Comparison of ENCODE assay signal across 32 cellular contexts in genomic region chr14:94562019-94562418, GRCh38. TPM values are rescaled to one million over a fixed set of nuclear protein-coding genes. Genes with fewer than 3 reads are reported as not detected.
"Had no signal": no experiment of that assay in that cellular context is flagged by ENCODE, and none has a peak within 500 bp of the region (broad histone marks: within the 10 kb centered on the region; RNA-seq: fewer than 3 reads in every experiment).

No MANE protein-coding gene starts in this region.

- H3K9ac ChIP-seq: parathyroid adenoma had no signal

- H3K27me3 Mint-ChIP-seq: type B pancreatic cell had no signal

- H2AFZ ChIP-seq: parathyroid adenoma had no signal

- H3K27ac Mint-ChIP-seq: activated naive CD4-positive, alpha-beta T cell treated with anti-CD3 and anti-CD28 coated beads for 36 hours; activated naive CD8-positive, alpha-beta T cell treated with anti-CD3 and anti-CD28 coated beads for 36 hours; activated T-helper 1 cell treated with anti-CD3 and anti-CD28 coated beads, Interleukin-12 subunit alpha, Interleukin-12 subunit beta, Interleukin-2, Interleukin-4 antibody, amounts not matched to agents 30 ng/mL and 10 ng/mL and 1 ng/mL, durations not matched to agents 14 hours and 24 hours and 36 hours; mesothelial cell of epicardium; naive thymus-derived CD4-positive, alpha-beta T cell; type B pancreatic cell had no signal

- H3K27me3 ChIP-seq: adrenal gland, foreskin keratinocyte, right atrium auricular region, vagina had no signal

- H3K36me3 Mint-ChIP-seq: activated naive CD8-positive, alpha-beta T cell treated with anti-CD3 and anti-CD28 coated beads for 36 hours; mesothelial cell of epicardium; naive thymus-derived CD4-positive, alpha-beta T cell; type B pancreatic cell had no signal

- H3K36me3 ChIP-seq: adrenal gland, esophagus muscularis mucosa, heart right ventricle, left ventricle myocardium inferior, right atrium auricular region, spleen, thoracic aorta, vagina, WERI-Rb-1 had no signal

- H3K4me1 Mint-ChIP-seq: activated naive CD8-positive, alpha-beta T cell treated with anti-CD3 and anti-CD28 coated beads for 36 hours; central memory CD8-positive, alpha-beta T cell; mesothelial cell of epicardium; naive thymus-derived CD4-positive, alpha-beta T cell had no signal

- H3K9me3 ChIP-seq: adrenal gland, left ventricle myocardium inferior, psoas muscle, thoracic aorta, vagina had no signal

- H3K4me3 ChIP-seq: adrenal gland, esophagus muscularis mucosa, heart right ventricle, left ventricle myocardium inferior, psoas muscle, right atrium auricular region, spleen, thoracic aorta, vagina had no signal

- H3K27ac ChIP-seq: adrenal gland, esophagus muscularis mucosa, foreskin keratinocyte, heart right ventricle, left ventricle myocardium inferior, parathyroid adenoma, psoas muscle, right atrium auricular region, spleen, thoracic aorta, vagina, WERI-Rb-1 had no signal

- ATAC-seq: activated CD4-positive, CD25-positive, alpha-beta regulatory T cell treated with anti-CD3 and anti-CD28 coated beads, Interleukin-2, amount 50 U/mL, for 24 hours; foreskin keratinocyte; heart right ventricle; naive thymus-derived CD4-positive, alpha-beta T cell; psoas muscle; stimulated activated naive CD8-positive, alpha-beta T cell treated with anti-CD3 and anti-CD28 coated beads, Interleukin-15, Interleukin-2, amounts not matched to agents 100 U/mL and 50 U/mL, for 24 hours had no signal

- H3K79me2 ChIP-seq: parathyroid adenoma had no signal

- H3K4me1 ChIP-seq: adrenal gland, esophagus muscularis mucosa, foreskin keratinocyte, heart right ventricle, left ventricle myocardium inferior, parathyroid adenoma, psoas muscle, right atrium auricular region, spleen, vagina had no signal

- H3K9me3 Mint-ChIP-seq: activated T-helper 1 cell treated with anti-CD3 and anti-CD28 coated beads, Interleukin-12 subunit alpha, Interleukin-12 subunit beta, Interleukin-2, Interleukin-4 antibody, amounts not matched to agents 30 ng/mL and 10 ng/mL and 1 ng/mL, durations not matched to agents 14 hours and 24 hours and 36 hours; central memory CD8-positive, alpha-beta T cell; type B pancreatic cell had no signal

- H3K4me3 Mint-ChIP-seq: activated naive CD4-positive, alpha-beta T cell treated with anti-CD3 and anti-CD28 coated beads for 36 hours; activated naive CD8-positive, alpha-beta T cell treated with anti-CD3 and anti-CD28 coated beads for 36 hours; activated T-helper 1 cell treated with anti-CD3 and anti-CD28 coated beads, Interleukin-12 subunit alpha, Interleukin-12 subunit beta, Interleukin-2, Interleukin-4 antibody, amounts not matched to agents 30 ng/mL and 10 ng/mL and 1 ng/mL, durations not matched to agents 14 hours and 24 hours and 36 hours; central memory CD8-positive, alpha-beta T cell; mesothelial cell of epicardium; naive thymus-derived CD4-positive, alpha-beta T cell; type B pancreatic cell had no signal

- DNase-seq: activated CD4-positive, alpha-beta T cell treated with anti-CD3 and anti-CD28 coated beads for 48 hours; activated CD4-positive, alpha-beta T cell treated with anti-CD3 and anti-CD28 coated beads, Interleukin-2, amount 50 U/mL, for 48 hours; activated CD8-positive, alpha-beta memory T cell treated with anti-CD3 and anti-CD28 coated beads for 24 hours; activated effector memory CD4-positive, alpha-beta T cell treated with anti-CD3 and anti-CD28 coated beads, Interleukin-2, amount 50 U/mL, for 16 hours; activated naive CD4-positive, alpha-beta T cell treated with anti-CD3 and anti-CD28 coated beads for 36 hours; activated naive CD8-positive, alpha-beta T cell treated with anti-CD3 and anti-CD28 coated beads for 36 hours; adrenal gland; dermis blood vessel endothelial cell; effector CD4-positive, alpha-beta T cell; foreskin keratinocyte; heart right ventricle; left ventricle myocardium inferior; mammary epithelial cell; naive thymus-derived CD4-positive, alpha-beta T cell; psoas muscle; spleen; stimulated activated naive CD8-positive, alpha-beta T cell treated with anti-CD3 and anti-CD28 coated beads, Interleukin-15, Interleukin-2, amounts not matched to agents 100 U/mL and 50 U/mL, for 24 hours; WERI-Rb-1 had no signal

RNA-seq across cellular contexts. Expression of gene SERPINA4, which starts 0.8 kb away (rescaled TPM):
- total RNA-seq: activated naive CD4-positive, alpha-beta T cell treated with anti-CD3 and anti-CD28 coated beads for 36 hours; activated naive CD8-positive, alpha-beta T cell treated with anti-CD3 and anti-CD28 coated beads for 36 hours; activated T-helper 1 cell treated with anti-CD3 and anti-CD28 coated beads, Interleukin-12 subunit alpha, Interleukin-12 subunit beta, Interleukin-2, Interleukin-4 antibody, amounts not matched to agents 30 ng/mL and 10 ng/mL and 1 ng/mL, durations not matched to agents 14 hours and 24 hours and 36 hours; astrocyte; dermis blood vessel endothelial cell; esophagus muscularis mucosa; foreskin keratinocyte; glomerular endothelial cell; heart right ventricle; left ventricle myocardium inferior; mammary epithelial cell; mesothelial cell of epicardium; naive thymus-derived CD4-positive, alpha-beta T cell; psoas muscle; right atrium auricular region; spleen; T-helper 1 cell treated with Interleukin-12 subunit alpha and Interleukin-12 subunit beta and Interleukin-4 antibody, amounts not matched to agents 30 ng/mL and 1 ng/mL, for 36 hours; thoracic aorta; vagina had no signal
- polyA plus RNA-seq: adrenal gland; foreskin keratinocyte; heart right ventricle; mammary epithelial cell; naive thymus-derived CD4-positive, alpha-beta T cell; neural cell; psoas muscle; spleen had no signal

RNA-seq across cellular contexts. Expression of gene SERPINA5, which starts 19.2 kb away (rescaled TPM):
- total RNA-seq: activated naive CD4-positive, alpha-beta T cell treated with anti-CD3 and anti-CD28 coated beads for 36 hours; activated naive CD8-positive, alpha-beta T cell treated with anti-CD3 and anti-CD28 coated beads for 36 hours; activated T-helper 1 cell treated with anti-CD3 and anti-CD28 coated beads, Interleukin-12 subunit alpha, Interleukin-12 subunit beta, Interleukin-2, Interleukin-4 antibody, amounts not matched to agents 30 ng/mL and 10 ng/mL and 1 ng/mL, durations not matched to agents 14 hours and 24 hours and 36 hours; foreskin keratinocyte; naive thymus-derived CD4-positive, alpha-beta T cell; T-helper 1 cell treated with Interleukin-12 subunit alpha and Interleukin-12 subunit beta and Interleukin-4 antibody, amounts not matched to agents 30 ng/mL and 1 ng/mL, for 36 hours had no signal
- polyA plus RNA-seq: foreskin keratinocyte; naive thymus-derived CD4-positive, alpha-beta T cell; neural cell had no signal

RNA-seq across cellular contexts. Expression of gene SERPINA3, which starts 50.2 kb away (rescaled TPM):
- total RNA-seq: activated naive CD4-positive, alpha-beta T cell treated with anti-CD3 and anti-CD28 coated beads for 36 hours; activated naive CD8-positive, alpha-beta T cell treated with anti-CD3 and anti-CD28 coated beads for 36 hours; activated T-helper 1 cell treated with anti-CD3 and anti-CD28 coated beads, Interleukin-12 subunit alpha, Interleukin-12 subunit beta, Interleukin-2, Interleukin-4 antibody, amounts not matched to agents 30 ng/mL and 10 ng/mL and 1 ng/mL, durations not matched to agents 14 hours and 24 hours and 36 hours; foreskin keratinocyte; naive thymus-derived CD4-positive, alpha-beta T cell; T-helper 1 cell treated with Interleukin-12 subunit alpha and Interleukin-12 subunit beta and Interleukin-4 antibody, amounts not matched to agents 30 ng/mL and 1 ng/mL, for 36 hours had no signal
- polyA plus RNA-seq: naive thymus-derived CD4-positive, alpha-beta T cell; neural cell had no signal

RNA-seq across cellular contexts. Expression of gene SERPINA12, which starts 52.8 kb away (rescaled TPM):
- total RNA-seq: activated naive CD4-positive, alpha-beta T cell treated with anti-CD3 and anti-CD28 coated beads for 36 hours; activated naive CD8-positive, alpha-beta T cell treated with anti-CD3 and anti-CD28 coated beads for 36 hours; activated T-helper 1 cell treated with anti-CD3 and anti-CD28 coated beads, Interleukin-12 subunit alpha, Interleukin-12 subunit beta, Interleukin-2, Interleukin-4 antibody, amounts not matched to agents 30 ng/mL and 10 ng/mL and 1 ng/mL, durations not matched to agents 14 hours and 24 hours and 36 hours; adrenal gland; astrocyte; dermis blood vessel endothelial cell; esophagus muscularis mucosa; foreskin keratinocyte; glomerular endothelial cell; heart right ventricle; left ventricle myocardium inferior; mammary epithelial cell; mesothelial cell of epicardium; naive thymus-derived CD4-positive, alpha-beta T cell; psoas muscle; right atrium auricular region; spleen; T-helper 1 cell treated with Interleukin-12 subunit alpha and Interleukin-12 subunit beta and Interleukin-4 antibody, amounts not matched to agents 30 ng/mL and 1 ng/mL, for 36 hours; thoracic aorta had no signal
- polyA plus RNA-seq: adrenal gland; foreskin keratinocyte; heart right ventricle; mammary epithelial cell; naive thymus-derived CD4-positive, alpha-beta T cell; neural cell; psoas muscle; spleen had no signal
